ENCODE assay signal across 21 cellular contexts in genomic region chr16:85965125-85965524, GRCh38.
A peak's percentile ranks its signal among the peaks of the same experiment; 100 is the strongest.
DNase-seq lines count a peak whose midpoint lies in the region; ATAC-seq and TF ChIP-seq lines count a peak whose summit lies in the region.
"Had no signal": no experiment of that assay in that cellular context is flagged by ENCODE, and none has a peak within 500 bp of the region (broad histone marks: within the 10 kb centered on the region; RNA-seq: fewer than 3 reads in every experiment).

No MANE protein-coding gene starts in this region.

- no peak overlapping the region for H3K4me3 Mint-ChIP-seq in stimulated activated naive CD8-positive, alpha-beta T cell treated with anti-CD3 and anti-CD28 coated beads, Interleukin-15, Interleukin-2, amounts not matched to agents 100 ng/mL and 50 ng/mL, for 24 hours
- H3K4me3 Mint-ChIP-seq in stimulated activated naive CD8-positive, alpha-beta T cell treated with anti-CD3 and anti-CD28 coated beads, Interleukin-15, amount 100 ng/mL, for 72 hours, result no peak overlapping the region
- H3K4me3 Mint-ChIP-seq in IgD-negative memory B cell, result peak overlapping the region; percentile 12 to 86 (median 63)
- H3K4me3 Mint-ChIP-seq in activated B cell treated with CpG ODN at 0.5 μM for 24 hours, result peak overlapping the region; percentile 68
- H3K4me3 Mint-ChIP-seq in type B pancreatic cell, result no peak overlapping the region
- no peak overlapping the region for H3K4me3 Mint-ChIP-seq in activated naive CD4-positive, alpha-beta T cell treated with anti-CD3 and anti-CD28 coated beads, Interleukin-2, amount 10 ng/mL, durations not matched to agents 7 days and 5 days
- H3K4me3 Mint-ChIP-seq: CD14-positive monocyte, H9, HFFc6 had no signal

- no peak for DNase-seq in stimulated activated naive CD8-positive, alpha-beta T cell treated with anti-CD3 and anti-CD28 coated beads, Interleukin-15, amount 100 ng/mL, for 72 hours
- DNase-seq in activated B cell treated with CpG ODN at 0.5 μM for 24 hours (no peak), type B pancreatic cell (ENCODE audit: extremely low spot score, unreplicated experiment) (no peak), NCI-H82 treated with DMSO at 0.1 percent for 48 hours (lab: John Stamatoyannopoulos, UW; ENCODE audit: unreplicated experiment) (no peak)
- no peak for DNase-seq in activated naive CD4-positive, alpha-beta T cell treated with anti-CD3 and anti-CD28 coated beads, Interleukin-2, amount 10 ng/mL, durations not matched to agents 7 days and 5 days
- no peak for DNase-seq in central memory CD4-positive, alpha-beta T cell
- DNase-seq: 8988T, H9, HFFc6, KBM-7, NCI-H1092 treated with DMSO at 0.1 percent for 48 hours, NCI-H1436 treated with DMSO at 0.1 percent for 48 hours, NCI-H1930, NCI-H2227 treated with DMSO at 0.1 percent for 48 hours, NCI-H510A treated with DMSO at 0.1 percent for 48 hours, NCI-H82 had no signal

- ATAC-seq in stimulated activated naive CD8-positive, alpha-beta T cell treated with anti-CD3 and anti-CD28 coated beads, Interleukin-15, amount 100 ng/mL, for 72 hours, result no peak
- peak; percentile 99 for ATAC-seq in activated B cell treated with CpG ODN at 0.5 μM for 24 hours (ENCODE audit: low read depth)
- ATAC-seq: HepG2, Right ventricle myocardium inferior had no signal

- TF ChIP-seq CTCF in activated B cell treated with CpG ODN at 0.5 μM for 24 hours (IDR thresholded peaks at IDR 0.05) (no peak), type B pancreatic cell (conservative IDR thresholded peaks at IDR 0.05) (no peak)

- POLR2A ChIA-PET in activated B cell treated with CpG ODN at 0.5 μM for 24 hours (lab: Charles Lee), result interaction anchor here (0.6 to 1.9 kb wide), 21 partner anchors 10 to 133 kb away, joined by 3 to 13 read pairs (median 4); no protein-coding TSS in a partner anchor

- H3K36me3 Mint-ChIP-seq in stimulated activated naive CD8-positive, alpha-beta T cell treated with anti-CD3 and anti-CD28 coated beads, Interleukin-15, Interleukin-2, amounts not matched to agents 100 ng/mL and 50 ng/mL, for 24 hours (ENCODE audit: low read depth), result no peaks in the 10 kb centered on the region
- H3K36me3 Mint-ChIP-seq in IgD-negative memory B cell, result peaks cover 3% of the 10 kb centered on the region
- H3K36me3 Mint-ChIP-seq in activated B cell treated with CpG ODN at 0.5 μM for 24 hours (ENCODE audit: low read depth), result no peaks in the 10 kb centered on the region
- no peaks in the 10 kb centered on the region for H3K36me3 Mint-ChIP-seq in type B pancreatic cell
- H3K36me3 Mint-ChIP-seq in activated naive CD4-positive, alpha-beta T cell treated with anti-CD3 and anti-CD28 coated beads, Interleukin-2, amount 10 ng/mL, durations not matched to agents 7 days and 5 days, result no peaks in the 10 kb centered on the region
- H3K36me3 Mint-ChIP-seq: CD14-positive monocyte had no signal

- intact Hi-C loops in activated B cell treated with CpG ODN at 0.5 μM for 24 hours (cut with micrococcal nuclease), result loop anchor here (1.0 to 5.0 kb wide), 5 partner anchors 10 to 48 kb away; no protein-coding TSS in a partner anchor

- CTCF ChIA-PET in activated B cell treated with CpG ODN at 0.5 μM for 24 hours (lab: Charles Lee), result interaction anchor here (0.7 to 2.1 kb wide), 6 partner anchors 15 to 144 kb away, joined by 3 to 16 read pairs (median 3); no protein-coding TSS in a partner anchor
- CTCF ChIA-PET in activated naive CD4-positive, alpha-beta T cell treated with anti-CD3 and anti-CD28 coated beads, Interleukin-2, amount 10 ng/mL, durations not matched to agents 7 days and 5 days (lab: Charles Lee), result no interaction called here

- peaks cover 7% of the 10 kb centered on the region for H3K9me3 Mint-ChIP-seq in stimulated activated naive CD8-positive, alpha-beta T cell treated with anti-CD3 and anti-CD28 coated beads, Interleukin-15, Interleukin-2, amounts not matched to agents 100 ng/mL and 50 ng/mL, for 24 hours
- peaks cover 0 to 8% of the 10 kb centered on the region in 2 donors for H3K9me3 Mint-ChIP-seq in stimulated activated naive CD8-positive, alpha-beta T cell treated with anti-CD3 and anti-CD28 coated beads, Interleukin-15, amount 100 ng/mL, for 72 hours
- no peaks in the 10 kb centered on the region for H3K9me3 Mint-ChIP-seq in IgD-negative memory B cell
- no peaks in the 10 kb centered on the region for H3K9me3 Mint-ChIP-seq in activated B cell treated with CpG ODN at 0.5 μM for 24 hours
- peaks cover 4% of the 10 kb centered on the region for H3K9me3 Mint-ChIP-seq in type B pancreatic cell
- H3K9me3 Mint-ChIP-seq in activated naive CD4-positive, alpha-beta T cell treated with anti-CD3 and anti-CD28 coated beads, Interleukin-2, amount 10 ng/mL, durations not matched to agents 7 days and 5 days, result no peaks in the 10 kb centered on the region
- H3K9me3 Mint-ChIP-seq: H9, HFFc6 had no signal

- peak overlapping the region; percentile 68 for H3K27ac Mint-ChIP-seq in stimulated activated naive CD8-positive, alpha-beta T cell treated with anti-CD3 and anti-CD28 coated beads, Interleukin-15, Interleukin-2, amounts not matched to agents 100 ng/mL and 50 ng/mL, for 24 hours
- H3K27ac Mint-ChIP-seq in stimulated activated naive CD8-positive, alpha-beta T cell treated with anti-CD3 and anti-CD28 coated beads, Interleukin-15, amount 100 ng/mL, for 72 hours, result no peak overlapping the region
- H3K27ac Mint-ChIP-seq in IgD-negative memory B cell (peak overlapping the region; percentile 25 to 95 (median 77)), activated B cell treated with CpG ODN at 0.5 μM for 24 hours (peak overlapping the region; percentile 92), type B pancreatic cell (peak overlapping the region; percentile 26)
- no peak overlapping the region for H3K27ac Mint-ChIP-seq in activated naive CD4-positive, alpha-beta T cell treated with anti-CD3 and anti-CD28 coated beads, Interleukin-2, amount 10 ng/mL, durations not matched to agents 7 days and 5 days
- H3K27ac Mint-ChIP-seq: H9, HFFc6 had no signal

- peaks cover 45% of the 10 kb centered on the region for H3K4me1 Mint-ChIP-seq in stimulated activated naive CD8-positive, alpha-beta T cell treated with anti-CD3 and anti-CD28 coated beads, Interleukin-15, Interleukin-2, amounts not matched to agents 100 ng/mL and 50 ng/mL, for 24 hours (ENCODE audit: low read depth)
- H3K4me1 Mint-ChIP-seq in stimulated activated naive CD8-positive, alpha-beta T cell treated with anti-CD3 and anti-CD28 coated beads, Interleukin-15, amount 100 ng/mL, for 72 hours, result peaks cover 50% of the 10 kb centered on the region
- peaks cover 33 to 58% (median 56%) of the 10 kb centered on the region in 3 donors for H3K4me1 Mint-ChIP-seq in IgD-negative memory B cell
- H3K4me1 Mint-ChIP-seq in activated B cell treated with CpG ODN at 0.5 μM for 24 hours, result peaks cover 64% of the 10 kb centered on the region
- H3K4me1 Mint-ChIP-seq in type B pancreatic cell (ENCODE audit: unreplicated experiment), result peaks cover 25% of the 10 kb centered on the region
- H3K4me1 Mint-ChIP-seq in activated naive CD4-positive, alpha-beta T cell treated with anti-CD3 and anti-CD28 coated beads, Interleukin-2, amount 10 ng/mL, durations not matched to agents 7 days and 5 days, result peaks cover 2% of the 10 kb centered on the region

- no peaks in the 10 kb centered on the region for H3K27me3 Mint-ChIP-seq in stimulated activated naive CD8-positive, alpha-beta T cell treated with anti-CD3 and anti-CD28 coated beads, Interleukin-15, Interleukin-2, amounts not matched to agents 100 ng/mL and 50 ng/mL, for 24 hours
- H3K27me3 Mint-ChIP-seq in stimulated activated naive CD8-positive, alpha-beta T cell treated with anti-CD3 and anti-CD28 coated beads, Interleukin-15, amount 100 ng/mL, for 72 hours, result no peaks in the 10 kb centered on the region
- H3K27me3 Mint-ChIP-seq in IgD-negative memory B cell (peaks cover 5% of the 10 kb centered on the region), activated B cell treated with CpG ODN at 0.5 μM for 24 hours (no peaks in the 10 kb centered on the region), type B pancreatic cell (peaks cover 38% of the 10 kb centered on the region)
- peaks cover 16% of the 10 kb centered on the region for H3K27me3 Mint-ChIP-seq in activated naive CD4-positive, alpha-beta T cell treated with anti-CD3 and anti-CD28 coated beads, Interleukin-2, amount 10 ng/mL, durations not matched to agents 7 days and 5 days

Comparison
In these comparisons a context has a peak if more than half of its experiments do, and no peak if none do; other contexts are left out.
1. H3K27ac Mint-ChIP-seq: peak in stimulated activated naive CD8-positive, alpha-beta T cell treated with anti-CD3 and anti-CD28 coated beads, Interleukin-15, Interleukin-2, amounts not matched to agents 100 ng/mL and 50 ng/mL, for 24 hours (single experiment), IgD-negative memory B cell (3 of 3), activated B cell treated with CpG ODN at 0.5 μM for 24 hours (single experiment) and type B pancreatic cell (single experiment); none in stimulated activated naive CD8-positive, alpha-beta T cell treated with anti-CD3 and anti-CD28 coated beads, Interleukin-15, amount 100 ng/mL, for 72 hours (0 of 2) and activated naive CD4-positive, alpha-beta T cell treated with anti-CD3 and anti-CD28 coated beads, Interleukin-2, amount 10 ng/mL, durations not matched to agents 7 days and 5 days (single experiment).
2. H3K4me3 Mint-ChIP-seq: peak in IgD-negative memory B cell (4 of 4) and activated B cell treated with CpG ODN at 0.5 μM for 24 hours (single experiment); none in stimulated activated naive CD8-positive, alpha-beta T cell treated with anti-CD3 and anti-CD28 coated beads, Interleukin-15, Interleukin-2, amounts not matched to agents 100 ng/mL and 50 ng/mL, for 24 hours (single experiment), stimulated activated naive CD8-positive, alpha-beta T cell treated with anti-CD3 and anti-CD28 coated beads, Interleukin-15, amount 100 ng/mL, for 72 hours (0 of 2), type B pancreatic cell (single experiment) and activated naive CD4-positive, alpha-beta T cell treated with anti-CD3 and anti-CD28 coated beads, Interleukin-2, amount 10 ng/mL, durations not matched to agents 7 days and 5 days (single experiment).